9 cellular contexts compared by ENCODE assay signal in genomic region chr12:50246159-50246865, GRCh38. TPM values are rescaled to one million over a fixed set of nuclear protein-coding genes. Genes with fewer than 3 reads are reported as not detected.
DNase-seq lines count a peak whose midpoint lies in the region; ATAC-seq, FAIRE-seq and TF ChIP-seq lines count a peak whose summit lies in the region.
"Had no signal": no experiment of that assay in that cellular context is flagged by ENCODE, and none has a peak within 500 bp of the region (broad histone marks: within the 10 kb centered on the region; RNA-seq: fewer than 3 reads in every experiment).

No MANE protein-coding gene starts in this region.

- TF ChIP-seq POLR2A in GM12878 (IDR thresholded peaks at IDR 0.05; ENCODE audit: low read depth, low read length) (no peak), vagina (IDR thresholded peaks at IDR 0.05) (no peak)

- ATAC-seq in Right ventricle myocardium superior (ENCODE audit: poor library complexity) (no peak), GM12878 (peak; percentile 55), HG02885 (IDR thresholded peaks at IDR 0.05; ENCODE audit: poor library complexity, unreplicated experiment) (no peak), GM18502 (IDR thresholded peaks at IDR 0.05; ENCODE audit: poor library complexity, unreplicated experiment) (no peak)

- H3K4me3 ChIP-seq in left ventricle myocardium inferior (no peak overlapping the region), GM12878 (0 out of 2 replicates have a peak overlapping the region, but pooled peaks have one; percentile 5), mucosa of rectum (ENCODE audit: low read length in 2 of 2) (no peak overlapping the region), vagina (no peak overlapping the region)

- peak overlapping the region; percentile 37 for H2AFZ ChIP-seq in GM12878 (ENCODE audit: control insufficient read depth, low read depth, low read length)

- H3K9ac ChIP-seq in GM12878 (ENCODE audit: control insufficient read depth, insufficient read depth, low read length) = peak overlapping the region; percentile 46; the same call in 1 of the 2 replicates
- peak overlapping the region; percentile 1 to 3 for H3K9ac ChIP-seq in mucosa of rectum (ENCODE audit: low read depth in 1 of 2, low read length in 2 of 2)

- no peaks in the 10 kb centered on the region for H4K20me1 ChIP-seq in GM12878 (ENCODE audit: control insufficient read depth, insufficient read depth)

- DNase-seq in left ventricle myocardium inferior = no peak
- DNase-seq in Right ventricle myocardium superior = no peak
- no peak for DNase-seq in GM12878 (ENCODE audit: low read depth, low spot score)
- no peak for DNase-seq in vagina (ENCODE audit: extremely low spot score in 2 of 2)
- DNase-seq in SHP77 (lab: John Stamatoyannopoulos, UW) = no peak
- DNase-seq: midbrain had no signal

- peak overlapping the region; percentile 61 for H3K27ac ChIP-seq in left ventricle myocardium inferior (replicated peaks)
- H3K27ac ChIP-seq in GM12878 (ENCODE audit: control insufficient read depth, insufficient read depth) = peak overlapping the region; percentile 83
- peak overlapping the region; percentile 70 to 75 for H3K27ac ChIP-seq in mucosa of rectum (ENCODE audit: low read depth in 2 of 2, low read length in 2 of 2)
- peak overlapping the region; percentile 75 for H3K27ac ChIP-seq in vagina

- RAD21 ChIA-PET in GM12878 (lab: Charles Lee; ENCODE audit: unreplicated experiment) = interaction anchor here (0.6 to 4.0 kb wide), 12 partner anchors 11 to 68 kb away, joined by 3 to 51 read pairs (median 4); partner anchors contain the start of gene LIMA1

- no peaks in the 10 kb centered on the region for H3K9me3 ChIP-seq in left ventricle myocardium inferior (replicated peaks)
- no peaks in the 10 kb centered on the region for H3K9me3 ChIP-seq in GM12878 (replicated peaks; ENCODE audit: control insufficient read depth, insufficient read depth, low read length)
- H3K9me3 ChIP-seq in mucosa of rectum (ENCODE audit: control insufficient read depth in 2 of 2, low read length in 2 of 2) = no peaks in the 10 kb centered on the region
- no peaks in the 10 kb centered on the region for H3K9me3 ChIP-seq in vagina

- TSS peak; percentile 56 for BruUV-seq in GM12878 (replicated peaks; lab: Mats Ljungman, UMichigan)

- no peak for FAIRE-seq in GM12878 (lab: Jason Lieb, UNC)

- CTCF ChIA-PET in GM12878 (lab: Yijun Ruan, JAX) = interaction anchor here (0.7 to 2.7 kb wide), 9 partner anchors 14 to 259 kb away, joined by 3 to 20 read pairs (median 4); partner anchors contain the start of genes COX14, LIMA1 and SMARCD1

- intact Hi-C loops in left ventricle myocardium inferior (cut with micrococcal nuclease) = no loop called here
- intact Hi-C loops in Right ventricle myocardium superior (cut with DNase I) = no loop called here
- intact Hi-C loops in GM12878 (cut with micrococcal nuclease; ENCODE audit: unreplicated experiment) = loop anchor here (2.0 kb wide), 1 partner anchor 26 kb away; no protein-coding TSS in a partner anchor
- intact Hi-C loops in vagina (cut with DNase I) = no loop called here

- TF ChIP-seq EP300 in GM12878 (IDR thresholded peaks at IDR 0.05; ENCODE audit: borderline replicate concordance in 1 of 2, control insufficient read depth in 1 of 2, low read depth in 2 of 2, low read length in 2 of 2) = no peak

- SMC1A ChIA-PET in GM12878 (lab: Charles Lee; ENCODE audit: uncharacterized antibody, unreplicated experiment) = interaction anchor here (0.7 to 6.6 kb wide), 14 partner anchors 8 to 162 kb away, joined by 3 to 97 read pairs (median 4); partner anchors contain the start of gene LIMA1

- 50% methylated on average over 8 of the region's 8 CpGs for WGBS in GM12878 (ENCODE audit: insufficient coverage, insufficient replicate concordance, low lambda C conversion rate, missing lambda C conversion rate)

- POLR2A ChIA-PET in GM12878 (lab: Charles Lee) = interaction anchor here (0.7 to 2.8 kb wide), 6 partner anchors 7 to 37 kb away, joined by 3 to 26 read pairs (median 8); partner anchors contain the start of gene LIMA1

- TF ChIP-seq CTCF in left ventricle myocardium inferior (IDR thresholded peaks at IDR 0.05; ENCODE audit: borderline replicate concordance) = no peak
- no peak for TF ChIP-seq CTCF in GM12878 (IDR thresholded peaks at IDR 0.05 in 2 of 3, conservative IDR thresholded peaks at IDR 0.05 in 1 of 3; ENCODE audit: control insufficient read depth in 2 of 3, extremely low read depth in 1 of 3, insufficient read depth in 1 of 3, low read depth in 3 of 3, low read length in 3 of 3)
- TF ChIP-seq CTCF in vagina (IDR thresholded peaks at IDR 0.05) = no peak

- in situ Hi-C loops in GM12878 (cut with MboI) = no loop called here

- H3K4me1 ChIP-seq in left ventricle myocardium inferior (peaks cover 52% of the 10 kb centered on the region), GM12878 (ENCODE audit: control insufficient read depth, insufficient read depth, low read length) (peaks cover 34% of the 10 kb centered on the region), mucosa of rectum (ENCODE audit: control insufficient read depth in 2 of 2, insufficient read depth in 2 of 2, low read length in 2 of 2) (peaks cover 43 to 53% of the 10 kb centered on the region in 2 donors), vagina (peaks cover 47% of the 10 kb centered on the region)

- H3K36me3 ChIP-seq in left ventricle myocardium inferior (peaks cover 9% of the 10 kb centered on the region), GM12878 (ENCODE audit: control insufficient read depth in 2 of 2, insufficient read depth in 2 of 2, low read length in 1 of 2) (no peaks in the 10 kb centered on the region), mucosa of rectum (ENCODE audit: control insufficient read depth in 2 of 2, insufficient read depth in 2 of 2, low read length in 2 of 2) (peaks cover 12 to 17% of the 10 kb centered on the region in 2 donors), vagina (no peaks in the 10 kb centered on the region)

- H3K27me3 ChIP-seq in left ventricle myocardium inferior (ENCODE audit: low read depth) (no peaks in the 10 kb centered on the region), GM12878 (replicated peaks in 1 of 2; ENCODE audit: control insufficient read depth in 2 of 2, insufficient read depth in 2 of 2, low read length in 1 of 2) (no peaks in the 10 kb centered on the region), mucosa of rectum (ENCODE audit: control insufficient read depth in 2 of 2, insufficient read depth in 2 of 2, low read length in 2 of 2) (no peaks in the 10 kb centered on the region), vagina (no peaks in the 10 kb centered on the region)

- no peaks in the 10 kb centered on the region for H3K79me2 ChIP-seq in GM12878 (ENCODE audit: control insufficient read depth, insufficient read depth, low read length)

- TF ChIP-seq RAD21 in GM12878 (IDR thresholded peaks at IDR 0.05; ENCODE audit: insufficient read depth, low read depth, low read length) = no peak

- peak overlapping the region; percentile 36 for H3K4me2 ChIP-seq in GM12878 (ENCODE audit: control insufficient read depth, insufficient read depth)

TF ChIP-seq in GM12878, 131 proteins besides CTCF, POLR2A, EP300 and RAD21 (continues in another document):
- TF ChIP-seq IKZF1 (conservative IDR thresholded peaks at IDR 0.05) (peak; percentile 57; the same call in 1 of the 2 replicates), TCF12 (IDR thresholded peaks at IDR 0.05; ENCODE audit: low read depth, low read length) (0 out of 2 replicates have a peak, but pooled peaks have one; percentile 43), EED (IDR thresholded peaks at IDR 0.05; ENCODE audit: low read depth) (peak; percentile 49; the same call in 1 of the 2 replicates), MEF2B (IDR thresholded peaks at IDR 0.05; ENCODE audit: partially characterized antibody, poor library complexity, severe bottlenecking) (peak; percentile 47), ASH2L (IDR thresholded peaks at IDR 0.05; ENCODE audit: borderline replicate concordance, low read depth) (no peak), PKNOX1 (IDR thresholded peaks at IDR 0.05) (peak; percentile 35), NR2F1 (conservative IDR thresholded peaks at IDR 0.05) (peak; percentile 56)

RNA-seq across cellular contexts. Expression of gene LIMA1, which starts 37.0 kb away (rescaled TPM):
- total RNA-seq in left ventricle myocardium inferior (17.1 TPM), Right ventricle myocardium superior (11.8 TPM), GM12878 (2014; rRNA removed) (62.6 and 81.8 TPM in 2 replicates), GM12878 (2014; rRNA removed; fragmentation: Illumina TruSeq; extraction: Trizol) (98.2 and 102 TPM in 2 replicates), GM12878 (2021) (63.4 and 69.1 TPM in 2 replicates), vagina (99.2 TPM)
- total RNA-seq in GM12878 (2013; cell fraction: nucleolus; rRNA removed) = 54.8 and 71.6 TPM in 2 replicates
- 19.8 TPM for polyA plus RNA-seq in GM12878 (2011; ENCODE audit: low read depth)
- polyA plus RNA-seq in GM12878 (2011; rRNA removed) (69.6 and 91.8 TPM in 2 replicates), GM12878 (2014; fragmentation: Illumina TruSeq; extraction: Trizol) (109 and 134 TPM in 2 replicates), GM12878 (2014; fragmentation: Nextera tagmentation; extraction: Ambion mirVana) (10 to 100 TPM; 56.6 to 58.2 TPM), GM12878 (2014; rRNA removed) (53.1 and 58.9 TPM in 2 replicates), GM12878 (2016; fragmentation: Nextera tagmentation; extraction: Ambion mirVana) (10 to 100 TPM; 53.2 to 55.8 TPM)
- 27.5 and 28.8 TPM in 2 replicates for polyA plus RNA-seq in GM12878 (2011; cell fraction: cytosol; rRNA removed)
- polyA plus RNA-seq in GM12878 (2011; cell fraction: nucleus; rRNA removed) = 26.5 and 59.4 TPM in 2 replicates
- 21.8 and 26.3 TPM in 2 replicates for polyA plus RNA-seq in GM12878 (2012)
- 51.6 and 75.6 TPM in 2 replicates for polyA minus RNA-seq in GM12878 (2011; rRNA and poly(A)+ RNA removed)
- polyA minus RNA-seq in GM12878 (2011; cell fraction: cytosol; rRNA and poly(A)+ RNA removed) = 24.1 and 35.0 TPM in 2 replicates
- 22.7 and 42.5 TPM in 2 replicates for polyA minus RNA-seq in GM12878 (2011; cell fraction: nucleus; rRNA and poly(A)+ RNA removed)
